21 cellular contexts compared by ENCODE assay signal in genomic region chr7:47368190-47368812, GRCh38.
"Had no signal": no experiment of that assay in that cellular context is flagged by ENCODE, and none has a peak within 500 bp of the region (broad histone marks: within the 10 kb centered on the region; RNA-seq: fewer than 3 reads in every experiment).

No MANE protein-coding gene starts in this region.

- H3K9me3 Mint-ChIP-seq: dendritic cell treated with granulocyte-macrophage colony-stimulating factor and Interleukin-4, amounts not matched to agents 40 ng/mL and 50 ng/mL, for 4 days; naive thymus-derived CD8-positive, alpha-beta T cell; stimulated activated naive CD8-positive, alpha-beta T cell treated with anti-CD3 and anti-CD28 coated beads, Interleukin-15, Interleukin-2, amounts not matched to agents 100 ng/mL and 50 ng/mL, for 24 hours had no signal

- H3K27ac Mint-ChIP-seq: dendritic cell treated with granulocyte-macrophage colony-stimulating factor and Interleukin-4, amounts not matched to agents 40 ng/mL and 50 ng/mL, for 4 days; effector memory CD8-positive, alpha-beta T cell; stimulated activated naive CD8-positive, alpha-beta T cell treated with anti-CD3 and anti-CD28 coated beads, Interleukin-15, Interleukin-2, amounts not matched to agents 100 ng/mL and 50 ng/mL, for 24 hours had no signal

- H3K36me3 ChIP-seq: ovary had no signal

- DNase-seq: effector memory CD8-positive, alpha-beta T cell; gastrocnemius medialis; heart right ventricle; hypothalamus; kidney glomerular epithelial cell; mammary epithelial cell; naive thymus-derived CD8-positive, alpha-beta T cell; nucleus accumbens; ovary; small intestine; stimulated activated CD4-positive, alpha-beta T cell treated with anti-CD3 and anti-CD28 coated beads, Interleukin-2, amount 100 ng/mL, for 48 hours; testis had no signal

- ATAC-seq: effector memory CD8-positive, alpha-beta T cell; gastrocnemius medialis; heart right ventricle; mucosa of descending colon; naive thymus-derived CD8-positive, alpha-beta T cell had no signal

- H3K4me3 ChIP-seq: esophagus muscularis mucosa, gastrocnemius medialis, heart right ventricle, mucosa of descending colon, ovary, right atrium auricular region, testis, tibial nerve had no signal

- H3K27me3 ChIP-seq: esophagus muscularis mucosa, gastrocnemius medialis, heart right ventricle, ovary, right atrium auricular region, testis, tibial nerve had no signal

- FAIRE-seq: colon, islet of Langerhans, small intestine had no signal

- H3K36me3 Mint-ChIP-seq: naive thymus-derived CD8-positive, alpha-beta T cell had no signal

- H3K27ac ChIP-seq: epithelial cell of prostate, esophagus muscularis mucosa, gastrocnemius medialis, heart right ventricle, ovary, right atrium auricular region, testis had no signal

- H3K9me3 ChIP-seq: esophagus muscularis mucosa, gastrocnemius medialis, heart right ventricle, mucosa of descending colon, ovary, right atrium auricular region, testis, tibial nerve had no signal

- H3K27me3 Mint-ChIP-seq: dendritic cell treated with granulocyte-macrophage colony-stimulating factor and Interleukin-4, amounts not matched to agents 40 ng/mL and 50 ng/mL, for 4 days had no signal

- H3K4me3 Mint-ChIP-seq: dendritic cell treated with granulocyte-macrophage colony-stimulating factor and Interleukin-4, amounts not matched to agents 40 ng/mL and 50 ng/mL, for 4 days; effector memory CD8-positive, alpha-beta T cell; naive thymus-derived CD8-positive, alpha-beta T cell; stimulated activated naive CD8-positive, alpha-beta T cell treated with anti-CD3 and anti-CD28 coated beads, Interleukin-15, Interleukin-2, amounts not matched to agents 100 ng/mL and 50 ng/mL, for 24 hours had no signal
